In the genomic region with DNA sequence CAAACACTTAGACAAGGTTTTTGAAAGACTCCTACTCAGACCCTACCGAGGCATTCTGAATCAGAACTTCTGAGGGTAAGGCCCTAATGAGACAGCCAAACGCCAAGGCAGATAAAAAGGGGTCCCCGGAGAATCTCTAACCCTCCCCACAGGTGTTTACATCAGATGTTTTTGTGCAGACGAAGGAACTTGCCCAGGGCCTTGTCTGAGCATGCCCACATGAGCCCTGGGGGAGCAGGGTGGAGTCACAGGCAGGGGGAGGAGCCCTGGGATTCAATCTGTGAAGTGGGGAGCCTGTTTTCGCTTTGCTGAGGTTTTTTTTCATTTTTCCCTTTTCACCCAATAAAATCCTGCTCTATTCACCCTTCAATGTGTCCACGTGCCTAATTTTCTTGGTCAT, we compare ENCODE assay signal across 8 cellular contexts.
A peak's percentile ranks its signal among the peaks of the same experiment; 100 is the strongest.
DNase-seq lines count a peak whose midpoint lies in the region; ATAC-seq and TF ChIP-seq lines count a peak whose summit lies in the region.

No MANE protein-coding gene starts in this region.

- no peaks in the 10 kb centered on the region for H3K9me3 Mint-ChIP-seq in endodermal cell

- TF ChIP-seq CTCF in endodermal cell (conservative IDR thresholded peaks at IDR 0.05), result no peak

- no peaks in the 10 kb centered on the region for H3K9me3 ChIP-seq in endodermal cell (ENCODE audit: control insufficient read depth, low read length)

- no peak overlapping the region for H3K4me3 Mint-ChIP-seq in endodermal cell

- no peak overlapping the region for H3K27ac Mint-ChIP-seq in endodermal cell

- H3K36me3 ChIP-seq in endodermal cell (ENCODE audit: control insufficient read depth, insufficient read depth, low read length), result no peaks in the 10 kb centered on the region

- DNase-seq in activated CD4-positive, alpha-beta T cell treated with anti-CD3 and anti-CD28 coated beads for 24 hours (ENCODE audit: low read depth in 2 of 2), result peak; percentile 45 to 56
- peak; percentile 55 for DNase-seq in endodermal cell
- peak; percentile 54 to 74 for DNase-seq in stimulated activated CD4-positive, alpha-beta T cell treated with anti-CD3 and anti-CD28 coated beads, Interleukin-4, amount 100 ng/mL, for 4 hours
- no peak for DNase-seq in NCI-H187 treated with DMSO at 0.1 percent for 48 hours (lab: John Stamatoyannopoulos, UW)
- DNase-seq in NCI-H526 treated with DMSO at 0.1 percent for 48 hours (lab: John Stamatoyannopoulos, UW), result no peak
- no peak for DNase-seq in NCI-H1694 treated with DMSO at 0.1 percent for 48 hours (lab: John Stamatoyannopoulos, UW)

- no peaks in the 10 kb centered on the region for H3K27me3 Mint-ChIP-seq in endodermal cell (ENCODE audit: insufficient read depth)

- 90 to 93% methylated on average over 5 to 6 of the region's 6 CpGs for WGBS in endodermal cell (ENCODE audit: insufficient coverage in 1 of 2, insufficient read length in 1 of 2), 2 experiments

- no peaks in the 10 kb centered on the region for H3K36me3 Mint-ChIP-seq in endodermal cell (ENCODE audit: low read depth)

- no peaks in the 10 kb centered on the region for H3K4me1 ChIP-seq in endodermal cell (ENCODE audit: control insufficient read depth, insufficient read depth, low read length)

- H3K4me1 Mint-ChIP-seq in endodermal cell, result peaks cover 10% of the 10 kb centered on the region

- H3K9ac ChIP-seq in endodermal cell (ENCODE audit: extremely low read depth, low read length, poor library complexity, severe bottlenecking), result no peak overlapping the region

- H3K27ac ChIP-seq in endodermal cell (ENCODE audit: low read depth, low read length), result no peak overlapping the region

- ATAC-seq in HG02798 (IDR thresholded peaks at IDR 0.05; ENCODE audit: poor library complexity, unreplicated experiment) (peak; percentile 57), GM19463 (IDR thresholded peaks at IDR 0.05; ENCODE audit: unreplicated experiment) (no peak)

- no peaks in the 10 kb centered on the region for H3K27me3 ChIP-seq in endodermal cell (ENCODE audit: control insufficient read depth, insufficient read depth, low read length, poor library complexity, severe bottlenecking)

- H3K4me3 ChIP-seq in endodermal cell (ENCODE audit: low read length), result no peak overlapping the region

Comparison
In these comparisons a context has a peak if more than half of its experiments do, and no peak if none do; other contexts are left out.
1. DNase-seq: peak in activated CD4-positive, alpha-beta T cell treated with anti-CD3 and anti-CD28 coated beads for 24 hours (2 of 2), endodermal cell (single experiment) and stimulated activated CD4-positive, alpha-beta T cell treated with anti-CD3 and anti-CD28 coated beads, Interleukin-4, amount 100 ng/mL, for 4 hours (2 of 2); none in NCI-H187 treated with DMSO at 0.1 percent for 48 hours (single experiment), NCI-H526 treated with DMSO at 0.1 percent for 48 hours (single experiment) and NCI-H1694 treated with DMSO at 0.1 percent for 48 hours (single experiment).